Comparison of ENCODE assay signal across 1 cellular context in the genomic region with DNA sequence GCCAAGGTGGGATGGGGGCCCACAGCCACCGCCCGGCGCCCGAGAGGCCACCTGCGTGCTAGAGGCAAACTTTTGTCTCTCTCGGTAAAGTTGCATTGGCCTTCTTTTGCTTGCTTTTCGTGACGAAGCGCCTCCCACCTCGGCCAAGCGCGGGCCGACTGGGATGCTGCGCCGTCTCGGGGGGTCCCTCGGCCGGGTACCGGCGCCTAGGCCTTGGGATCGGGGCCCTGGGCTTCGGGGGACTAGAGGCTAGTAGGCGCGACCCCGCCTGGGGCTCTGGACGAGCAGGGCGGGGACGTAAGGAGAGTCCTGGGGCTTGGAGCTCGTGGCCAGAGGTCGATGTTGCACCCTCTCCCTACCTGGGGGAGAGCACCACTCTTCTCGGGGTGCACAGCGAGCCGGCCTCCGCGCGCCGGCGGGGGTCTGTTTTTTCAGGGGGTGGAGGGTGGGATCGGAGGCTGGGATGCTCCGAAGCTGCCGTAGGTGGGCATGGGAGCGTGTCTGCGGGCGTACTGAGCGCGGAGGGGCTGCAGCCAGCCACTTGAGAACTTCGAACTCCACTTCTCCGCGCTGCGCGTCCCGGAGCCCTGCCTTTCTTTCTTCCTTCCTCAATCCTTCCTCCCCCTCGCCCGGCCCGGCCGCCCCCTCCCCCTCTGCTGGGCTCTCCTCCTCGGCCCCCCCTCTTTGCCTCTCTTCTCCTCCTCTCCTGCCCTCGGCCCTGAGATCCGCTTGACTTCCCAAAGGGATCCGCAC.
TF ChIP-seq lines count a peak whose summit lies in the region.

No MANE protein-coding gene starts in this region.

TF ChIP-seq in HEK293, 187 proteins besides CTCF, POLR2A, EP300 and RAD21 (continued from another document and continues in another):
- TF ChIP-seq, protein P1, sequence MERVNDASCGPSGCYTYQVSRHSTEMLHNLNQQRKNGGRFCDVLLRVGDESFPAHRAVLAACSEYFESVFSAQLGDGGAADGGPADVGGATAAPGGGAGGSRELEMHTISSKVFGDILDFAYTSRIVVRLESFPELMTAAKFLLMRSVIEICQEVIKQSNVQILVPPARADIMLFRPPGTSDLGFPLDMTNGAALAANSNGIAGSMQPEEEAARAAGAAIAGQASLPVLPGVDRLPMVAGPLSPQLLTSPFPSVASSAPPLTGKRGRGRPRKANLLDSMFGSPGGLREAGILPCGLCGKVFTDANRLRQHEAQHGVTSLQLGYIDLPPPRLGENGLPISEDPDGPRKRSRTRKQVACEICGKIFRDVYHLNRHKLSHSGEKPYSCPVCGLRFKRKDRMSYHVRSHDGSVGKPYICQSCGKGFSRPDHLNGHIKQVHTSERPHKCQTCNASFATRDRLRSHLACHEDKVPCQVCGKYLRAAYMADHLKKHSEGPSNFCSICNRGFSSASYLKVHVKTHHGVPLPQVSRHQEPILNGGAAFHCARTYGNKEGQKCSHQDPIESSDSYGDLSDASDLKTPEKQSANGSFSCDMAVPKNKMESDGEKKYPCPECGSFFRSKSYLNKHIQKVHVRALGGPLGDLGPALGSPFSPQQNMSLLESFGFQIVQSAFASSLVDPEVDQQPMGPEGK (tag by site-specific recombination; IDR thresholded peaks at IDR 0.05), result peak; percentile 46
- no peak for TF ChIP-seq ZNF600 (tag by site-specific recombination; IDR thresholded peaks at IDR 0.05)
- TF ChIP-seq REST (tag by site-specific recombination; IDR thresholded peaks at IDR 0.05), result no peak
- TF ChIP-seq ZNF701 (tag by site-specific recombination; IDR thresholded peaks at IDR 0.05), result no peak
- no peak for TF ChIP-seq PRDM6 (tag by site-specific recombination; IDR thresholded peaks at IDR 0.05)
- TF ChIP-seq ZNF768 (tag by site-specific recombination; IDR thresholded peaks at IDR 0.05), result no peak
- TF ChIP-seq ZFP69B (tag by site-specific recombination; IDR thresholded peaks at IDR 0.05), result no peak
- TF ChIP-seq ZNF184 (tag by site-specific recombination; IDR thresholded peaks at IDR 0.05), result no peak
- TF ChIP-seq ZNF76 (tag by site-specific recombination; IDR thresholded peaks at IDR 0.05; ENCODE audit: borderline replicate concordance, low read depth), result no peak
- no peak for TF ChIP-seq SP7 (tag by site-specific recombination; IDR thresholded peaks at IDR 0.05)
- TF ChIP-seq, protein P2, sequence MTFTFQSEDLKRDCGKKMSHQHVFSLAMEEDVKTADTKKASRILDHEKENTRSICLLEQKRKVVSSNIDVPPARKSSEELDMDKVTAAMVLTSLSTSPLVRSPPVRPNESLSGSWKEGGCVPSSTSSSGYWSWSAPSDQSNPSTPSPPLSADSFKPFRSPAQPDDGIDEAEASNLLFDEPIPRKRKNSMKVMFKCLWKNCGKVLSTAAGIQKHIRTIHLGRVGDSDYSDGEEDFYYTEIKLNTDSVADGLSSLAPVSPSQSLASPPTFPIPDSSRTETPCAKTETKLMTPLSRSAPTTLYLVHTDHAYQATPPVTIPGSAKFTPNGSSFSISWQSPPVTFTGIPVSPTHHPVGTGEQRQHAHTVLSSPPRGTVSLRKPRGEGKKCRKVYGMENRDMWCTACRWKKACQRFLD (tag by site-specific recombination; IDR thresholded peaks at IDR 0.05), result no peak
- TF ChIP-seq, protein P3, sequence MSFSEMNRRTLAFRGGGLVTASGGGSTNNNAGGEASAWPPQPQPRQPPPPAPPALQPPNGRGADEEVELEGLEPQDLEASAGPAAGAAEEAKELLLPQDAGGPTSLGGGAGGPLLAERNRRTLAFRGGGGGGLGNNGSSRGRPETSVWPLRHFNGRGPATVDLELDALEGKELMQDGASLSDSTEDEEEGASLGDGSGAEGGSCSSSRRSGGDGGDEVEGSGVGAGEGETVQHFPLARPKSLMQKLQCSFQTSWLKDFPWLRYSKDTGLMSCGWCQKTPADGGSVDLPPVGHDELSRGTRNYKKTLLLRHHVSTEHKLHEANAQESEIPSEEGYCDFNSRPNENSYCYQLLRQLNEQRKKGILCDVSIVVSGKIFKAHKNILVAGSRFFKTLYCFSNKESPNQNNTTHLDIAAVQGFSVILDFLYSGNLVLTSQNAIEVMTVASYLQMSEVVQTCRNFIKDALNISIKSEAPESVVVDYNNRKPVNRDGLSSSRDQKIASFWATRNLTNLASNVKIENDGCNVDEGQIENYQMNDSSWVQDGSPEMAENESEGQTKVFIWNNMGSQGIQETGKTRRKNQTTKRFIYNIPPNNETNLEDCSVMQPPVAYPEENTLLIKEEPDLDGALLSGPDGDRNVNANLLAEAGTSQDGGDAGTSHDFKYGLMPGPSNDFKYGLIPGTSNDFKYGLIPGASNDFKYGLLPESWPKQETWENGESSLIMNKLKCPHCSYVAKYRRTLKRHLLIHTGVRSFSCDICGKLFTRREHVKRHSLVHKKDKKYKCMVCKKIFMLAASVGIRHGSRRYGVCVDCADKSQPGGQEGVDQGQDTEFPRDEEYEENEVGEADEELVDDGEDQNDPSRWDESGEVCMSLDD (tag by site-specific recombination; IDR thresholded peaks at IDR 0.05), result peak; percentile 58; the same call in 1 of the 2 replicates
- no peak for TF ChIP-seq KLF8 (tag by site-specific recombination; IDR thresholded peaks at IDR 0.05)
- TF ChIP-seq ZSCAN30 (tag by site-specific recombination; IDR thresholded peaks at IDR 0.05), result no peak
- 0 out of 2 replicates have a peak, but pooled peaks have one; percentile 11 for TF ChIP-seq GLIS1 (tag by site-specific recombination; IDR thresholded peaks at IDR 0.05)
- no peak for TF ChIP-seq ZNF132 (tag by site-specific recombination; IDR thresholded peaks at IDR 0.05; ENCODE audit: borderline replicate concordance)
- TF ChIP-seq ZNF521 (tag by site-specific recombination; IDR thresholded peaks at IDR 0.05), result no peak
- no peak for TF ChIP-seq ZNF350 (tag by site-specific recombination; IDR thresholded peaks at IDR 0.05)
- TF ChIP-seq ZNF335 (tag by site-specific recombination; conservative IDR thresholded peaks at IDR 0.05), result peak; percentile 33; the same call in 1 of the 2 replicates
- no peak for TF ChIP-seq KLF1 (tag by site-specific recombination; IDR thresholded peaks at IDR 0.05)
- TF ChIP-seq ZNF843 (tag by site-specific recombination; IDR thresholded peaks at IDR 0.05), result no peak
- no peak for TF ChIP-seq ZNF707 (tag by site-specific recombination; IDR thresholded peaks at IDR 0.05)
- TF ChIP-seq KLF10 (tag by site-specific recombination; IDR thresholded peaks at IDR 0.05), result no peak
- no peak for TF ChIP-seq MZF1 (tag by site-specific recombination; IDR thresholded peaks at IDR 0.05; ENCODE audit: borderline replicate concordance)
- TF ChIP-seq BCL11A (tag by site-specific recombination; IDR thresholded peaks at IDR 0.05; ENCODE audit: low read depth), result no peak
- no peak for TF ChIP-seq ZNF585B (tag by site-specific recombination; IDR thresholded peaks at IDR 0.05)
- TF ChIP-seq ZNF514 (tag by site-specific recombination; IDR thresholded peaks at IDR 0.05), result no peak
- TF ChIP-seq OSR2 (tag by site-specific recombination; IDR thresholded peaks at IDR 0.05), result no peak
- TF ChIP-seq REPIN1 (tag by site-specific recombination; IDR thresholded peaks at IDR 0.05; ENCODE audit: low read depth), result no peak
- TF ChIP-seq ZIC2 (tag by site-specific recombination; IDR thresholded peaks at IDR 0.05), result peak; percentile 16; the same call in 1 of the 2 replicates
- TF ChIP-seq ZNF416 (tag by site-specific recombination; IDR thresholded peaks at IDR 0.05), result no peak
- no peak for TF ChIP-seq HOXD13 (CRISPR knock-in tag; IDR thresholded peaks at IDR 0.05; ENCODE audit: borderline replicate concordance)
- peak; percentile 61 for TF ChIP-seq ZNF366 (tag by site-specific recombination; conservative IDR thresholded peaks at IDR 0.05)
- no peak for TF ChIP-seq ZNF24 (tag by site-specific recombination; IDR thresholded peaks at IDR 0.05)
- TF ChIP-seq ZSCAN5A (tag by site-specific recombination; IDR thresholded peaks at IDR 0.05), result no peak
- TF ChIP-seq, protein P4, sequence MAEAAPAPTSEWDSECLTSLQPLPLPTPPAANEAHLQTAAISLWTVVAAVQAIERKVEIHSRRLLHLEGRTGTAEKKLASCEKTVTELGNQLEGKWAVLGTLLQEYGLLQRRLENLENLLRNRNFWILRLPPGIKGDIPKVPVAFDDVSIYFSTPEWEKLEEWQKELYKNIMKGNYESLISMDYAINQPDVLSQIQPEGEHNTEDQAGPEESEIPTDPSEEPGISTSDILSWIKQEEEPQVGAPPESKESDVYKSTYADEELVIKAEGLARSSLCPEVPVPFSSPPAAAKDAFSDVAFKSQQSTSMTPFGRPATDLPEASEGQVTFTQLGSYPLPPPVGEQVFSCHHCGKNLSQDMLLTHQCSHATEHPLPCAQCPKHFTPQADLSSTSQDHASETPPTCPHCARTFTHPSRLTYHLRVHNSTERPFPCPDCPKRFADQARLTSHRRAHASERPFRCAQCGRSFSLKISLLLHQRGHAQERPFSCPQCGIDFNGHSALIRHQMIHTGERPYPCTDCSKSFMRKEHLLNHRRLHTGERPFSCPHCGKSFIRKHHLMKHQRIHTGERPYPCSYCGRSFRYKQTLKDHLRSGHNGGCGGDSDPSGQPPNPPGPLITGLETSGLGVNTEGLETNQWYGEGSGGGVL (tag by site-specific recombination; IDR thresholded peaks at IDR 0.05), result no peak
- no peak for TF ChIP-seq ZNF670 (tag by site-specific recombination; IDR thresholded peaks at IDR 0.05; ENCODE audit: low read depth)
- peak; percentile 69 for TF ChIP-seq ZNF513 (tag by site-specific recombination; IDR thresholded peaks at IDR 0.05)
- TF ChIP-seq ZNF148 (tag by site-specific recombination; IDR thresholded peaks at IDR 0.05; ENCODE audit: borderline replicate concordance), result no peak
- TF ChIP-seq YY2 (tag by site-specific recombination; IDR thresholded peaks at IDR 0.05), result no peak
- TF ChIP-seq ZNF248 (tag by site-specific recombination; IDR thresholded peaks at IDR 0.05), result no peak
